In the genomic region with DNA sequence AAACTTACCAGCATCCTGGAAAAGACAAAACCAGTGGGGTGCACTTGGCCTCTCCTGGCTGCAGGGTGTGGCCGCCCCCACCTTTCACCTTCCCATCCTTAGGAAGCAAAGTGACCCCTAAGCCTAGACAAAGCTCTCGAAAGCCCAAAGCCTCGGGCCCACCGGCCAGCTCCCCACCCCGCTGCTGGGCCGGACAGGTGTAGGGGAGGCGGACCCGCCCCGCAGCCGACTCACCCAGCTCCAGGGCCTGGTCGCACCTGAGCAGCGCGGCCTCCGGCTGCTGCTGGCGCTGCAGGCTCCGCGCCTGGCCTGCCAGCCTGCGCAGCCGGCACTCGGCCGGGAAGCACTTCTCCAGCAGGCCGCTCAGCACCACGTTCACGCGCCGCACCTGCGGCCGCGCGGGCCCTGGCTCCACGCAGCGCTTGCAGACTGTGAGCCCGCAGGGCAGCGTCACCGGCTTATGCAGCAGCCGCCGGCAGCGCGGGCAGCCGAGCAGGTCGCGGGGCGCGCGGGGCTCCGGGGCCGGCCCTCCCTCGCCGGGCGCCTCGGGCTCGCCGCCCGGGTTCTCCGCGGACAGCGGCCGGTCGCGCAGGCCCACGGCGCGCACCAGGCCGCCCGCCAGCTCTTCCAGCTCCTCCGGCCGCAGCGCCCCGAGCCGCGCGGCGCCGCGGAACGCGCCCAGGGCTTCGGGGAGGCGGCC, we compare ENCODE assay signal across 9 cellular contexts.
DNase-seq lines count a peak whose midpoint lies in the region; ATAC-seq and TF ChIP-seq lines count a peak whose summit lies in the region.
"Had no signal": no experiment of that assay in that cellular context is flagged by ENCODE, and none has a peak within 500 bp of the region (broad histone marks: within the 10 kb centered on the region; RNA-seq: fewer than 3 reads in every experiment).

No MANE protein-coding gene starts in this region.

- peaks cover 80% of the 10 kb centered on the region for H3K27me3 Mint-ChIP-seq in central memory CD8-positive, alpha-beta T cell

- H3K27me3 ChIP-seq in layer of hippocampus (ENCODE audit: control insufficient read depth, insufficient read depth, low read length): no peaks in the 10 kb centered on the region

- no peak for ATAC-seq in central memory CD8-positive, alpha-beta T cell (replicated peaks; ENCODE audit: extremely low read depth, poor library complexity, severe bottlenecking)
- ATAC-seq in stimulated activated effector memory CD8-positive, alpha-beta T cell treated with anti-CD3 and anti-CD28 coated beads, Interleukin-12 subunit alpha, Interleukin-12 subunit beta, amount 100 ng/mL, for 72 hours: peak; percentile 21

- POLR2A ChIA-PET in GM10248 (lab: Yijun Ruan, JAX): no interaction called here

- in situ Hi-C loops in GM13977 (cut with MboI; ENCODE audit: low pct_unique_long_range_greater_than_20kb, low sequenced_read_pairs, unreplicated experiment): no loop called here

- TF ChIP-seq CTCF in GM10248 (IDR thresholded peaks at IDR 0.05; ENCODE audit: control extremely low read depth, extremely low read depth, low read depth, missing control alignments) (no peak), GM13977 (IDR thresholded peaks at IDR 0.05; ENCODE audit: extremely low read depth, insufficient read depth, missing control alignments) (no peak)

- H3K27ac ChIP-seq in layer of hippocampus (ENCODE audit: low read depth, low read length): peak overlapping the region; percentile 71
- H3K27ac ChIP-seq: SJSA1 had no signal

- H3K4me3 Mint-ChIP-seq in central memory CD8-positive, alpha-beta T cell: peak overlapping the region; percentile 36
- no peak overlapping the region for H3K4me3 Mint-ChIP-seq in stimulated activated effector memory CD8-positive, alpha-beta T cell treated with anti-CD3 and anti-CD28 coated beads, Interleukin-12 subunit alpha, Interleukin-12 subunit beta, amount 100 ng/mL, for 72 hours

- peaks cover 2% of the 10 kb centered on the region for H3K36me3 Mint-ChIP-seq in central memory CD8-positive, alpha-beta T cell (ENCODE audit: insufficient read depth)
- no peaks in the 10 kb centered on the region for H3K36me3 Mint-ChIP-seq in stimulated activated effector memory CD8-positive, alpha-beta T cell treated with anti-CD3 and anti-CD28 coated beads, Interleukin-12 subunit alpha, Interleukin-12 subunit beta, amount 100 ng/mL, for 72 hours

- DNase-seq in GM10248 (ENCODE audit: extremely low spot score) (peak; percentile 19), NCI-H2227 (lab: John Stamatoyannopoulos, UW; ENCODE audit: unreplicated experiment) (peak; percentile 77), GM13977 (ENCODE audit: low spot score) (no peak), RKO (ENCODE audit: low spot score) (no peak), AML-193 (lab: John Stamatoyannopoulos, UW) (no peak)
- DNase-seq in central memory CD8-positive, alpha-beta T cell (ENCODE audit: low spot score in 2 of 2): no peak
- no peak for DNase-seq in stimulated activated effector memory CD8-positive, alpha-beta T cell treated with anti-CD3 and anti-CD28 coated beads, Interleukin-12 subunit alpha, Interleukin-12 subunit beta, amount 100 ng/mL, for 72 hours (ENCODE audit: low spot score in 2 of 2)

- no peak overlapping the region for H3K27ac Mint-ChIP-seq in central memory CD8-positive, alpha-beta T cell (ENCODE audit: low read depth)
- no peak overlapping the region for H3K27ac Mint-ChIP-seq in stimulated activated effector memory CD8-positive, alpha-beta T cell treated with anti-CD3 and anti-CD28 coated beads, Interleukin-12 subunit alpha, Interleukin-12 subunit beta, amount 100 ng/mL, for 72 hours

- peaks cover 6% of the 10 kb centered on the region for H3K9me3 Mint-ChIP-seq in central memory CD8-positive, alpha-beta T cell
- H3K9me3 Mint-ChIP-seq in stimulated activated effector memory CD8-positive, alpha-beta T cell treated with anti-CD3 and anti-CD28 coated beads, Interleukin-12 subunit alpha, Interleukin-12 subunit beta, amount 100 ng/mL, for 72 hours: peaks cover 14% of the 10 kb centered on the region

- CTCF ChIA-PET in GM10248 (lab: Yijun Ruan, JAX): no interaction called here

- no peaks in the 10 kb centered on the region for H3K4me1 Mint-ChIP-seq in central memory CD8-positive, alpha-beta T cell
- H3K4me1 Mint-ChIP-seq in stimulated activated effector memory CD8-positive, alpha-beta T cell treated with anti-CD3 and anti-CD28 coated beads, Interleukin-12 subunit alpha, Interleukin-12 subunit beta, amount 100 ng/mL, for 72 hours: no peaks in the 10 kb centered on the region

Comparison
In these comparisons a context has a peak if more than half of its experiments do, and no peak if none do; other contexts are left out.
1. DNase-seq: peak in GM10248 (single experiment) and NCI-H2227 (single experiment); none in central memory CD8-positive, alpha-beta T cell (0 of 2), stimulated activated effector memory CD8-positive, alpha-beta T cell treated with anti-CD3 and anti-CD28 coated beads, Interleukin-12 subunit alpha, Interleukin-12 subunit beta, amount 100 ng/mL, for 72 hours (0 of 2), GM13977 (single experiment), RKO (single experiment) and AML-193 (0 of 2).